9 cellular contexts compared by ENCODE assay signal in genomic region chr17:39225974-39226683, GRCh38. TPM values are rescaled to one million over a fixed set of nuclear protein-coding genes. Genes with fewer than 3 reads are reported as not detected.
DNase-seq lines count a peak whose midpoint lies in the region; ATAC-seq and TF ChIP-seq lines count a peak whose summit lies in the region.
"Had no signal": no experiment of that assay in that cellular context is flagged by ENCODE, and none has a peak within 500 bp of the region (broad histone marks: within the 10 kb centered on the region; RNA-seq: fewer than 3 reads in every experiment).

No MANE protein-coding gene starts in this region.

- H3K27ac ChIP-seq in SJCRH30 (no peak overlapping the region), brain microvascular endothelial cell (no peak overlapping the region)
- H3K27ac ChIP-seq: C4-2B had no signal

- H3K27me3 ChIP-seq in SJCRH30 (no peaks in the 10 kb centered on the region), brain microvascular endothelial cell (replicated peaks) (peaks cover 19% of the 10 kb centered on the region)

- in situ Hi-C loops in brain microvascular endothelial cell (cut with HindIII; ENCODE audit: low pct_ligation_motif_present, low sequenced_read_pairs): no loop called here

- no peak for ATAC-seq in HG03521 (IDR thresholded peaks at IDR 0.05; ENCODE audit: unreplicated experiment)
- ATAC-seq in HG02938 (IDR thresholded peaks at IDR 0.05; ENCODE audit: unreplicated experiment): no peak

- H3K36me3 ChIP-seq in SJCRH30 (no peaks in the 10 kb centered on the region), brain microvascular endothelial cell (replicated peaks) (no peaks in the 10 kb centered on the region)

- peak overlapping the region; percentile 17 for H3K4me3 ChIP-seq in SJCRH30
- H3K4me3 ChIP-seq in brain microvascular endothelial cell (ENCODE audit: low read depth, low read length): peak overlapping the region; percentile 38

- DNase-seq in NCI-H2081 (lab: John Stamatoyannopoulos, UW) (peak; percentile 70 to 76), NCI-H2081 treated with DMSO at 0.1 percent for 48 hours (lab: John Stamatoyannopoulos, UW) (no peak), SJCRH30 (peak; percentile 79), brain microvascular endothelial cell (no peak), iris pigment epithelial cell (ENCODE audit: low read depth) (peak; percentile 32)
- DNase-seq in stimulated activated CD4-positive, alpha-beta T cell treated with anti-CD3 and anti-CD28 coated beads, Interleukin-4, amount 100 ng/mL, for 4 hours: peak; percentile 49 to 52

- no peaks in the 10 kb centered on the region for H3K9me3 ChIP-seq in SJCRH30 (replicated peaks)

- TF ChIP-seq CTCF in brain microvascular endothelial cell (IDR thresholded peaks at IDR 0.05; ENCODE audit: low read depth, low read length, missing control alignments): no peak

- peaks cover 7% of the 10 kb centered on the region for H3K4me1 ChIP-seq in SJCRH30

RNA-seq across cellular contexts. Expression of gene STAC2, which starts 0.4 kb away (rescaled TPM):
- not detected in 2 replicates for total RNA-seq in SJCRH30 (2014; rRNA removed; shearing (Covaris generic))

RNA-seq across cellular contexts. Expression of gene RPL19, which starts 26.0 kb away (rescaled TPM):
- 2,386 and 2,441 TPM in 2 replicates for total RNA-seq in SJCRH30 (2014; rRNA removed; shearing (Covaris generic))

RNA-seq across cellular contexts. Expression of gene CACNB1, which starts 28.7 kb away (rescaled TPM):
- 4.6 and 8.3 TPM in 2 replicates for total RNA-seq in SJCRH30 (2014; rRNA removed; shearing (Covaris generic))

Comparison
In these comparisons a context has a peak if more than half of its experiments do, and no peak if none do; other contexts are left out.
1. DNase-seq: peak in NCI-H2081 (2 of 2), SJCRH30 (2 of 2), iris pigment epithelial cell (single experiment) and stimulated activated CD4-positive, alpha-beta T cell treated with anti-CD3 and anti-CD28 coated beads, Interleukin-4, amount 100 ng/mL, for 4 hours (2 of 2); none in NCI-H2081 treated with DMSO at 0.1 percent for 48 hours (single experiment) and brain microvascular endothelial cell (single experiment).